In the genomic region with DNA sequence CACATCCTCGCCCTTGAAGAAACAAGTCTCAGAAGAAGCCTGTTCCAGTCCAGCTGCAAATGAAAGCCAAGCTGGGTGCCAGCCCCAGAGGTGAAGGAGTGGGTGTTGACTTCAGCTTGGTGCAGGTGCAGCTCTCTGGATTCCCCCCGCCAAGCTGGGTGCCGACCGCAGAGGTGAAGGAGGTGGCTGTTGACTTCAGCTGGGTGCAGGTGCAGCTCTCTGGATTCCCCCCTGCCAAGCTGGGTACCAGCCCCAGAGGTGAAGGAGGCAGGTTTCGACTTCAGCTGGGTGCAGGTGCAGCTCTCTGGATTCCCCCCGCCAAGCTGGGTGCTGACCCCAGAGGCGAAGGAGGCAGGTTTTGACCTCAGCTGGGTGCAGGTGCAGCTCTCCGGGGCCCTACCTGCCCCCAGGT, we compare ENCODE assay signal across 1 cellular context.
TF ChIP-seq lines count a peak whose summit lies in the region.

No MANE protein-coding gene starts in this region.

TF ChIP-seq in GM12878, 131 proteins besides CTCF, POLR2A, EP300 and RAD21 (continued from another document):
- TF ChIP-seq, protein P1, sequence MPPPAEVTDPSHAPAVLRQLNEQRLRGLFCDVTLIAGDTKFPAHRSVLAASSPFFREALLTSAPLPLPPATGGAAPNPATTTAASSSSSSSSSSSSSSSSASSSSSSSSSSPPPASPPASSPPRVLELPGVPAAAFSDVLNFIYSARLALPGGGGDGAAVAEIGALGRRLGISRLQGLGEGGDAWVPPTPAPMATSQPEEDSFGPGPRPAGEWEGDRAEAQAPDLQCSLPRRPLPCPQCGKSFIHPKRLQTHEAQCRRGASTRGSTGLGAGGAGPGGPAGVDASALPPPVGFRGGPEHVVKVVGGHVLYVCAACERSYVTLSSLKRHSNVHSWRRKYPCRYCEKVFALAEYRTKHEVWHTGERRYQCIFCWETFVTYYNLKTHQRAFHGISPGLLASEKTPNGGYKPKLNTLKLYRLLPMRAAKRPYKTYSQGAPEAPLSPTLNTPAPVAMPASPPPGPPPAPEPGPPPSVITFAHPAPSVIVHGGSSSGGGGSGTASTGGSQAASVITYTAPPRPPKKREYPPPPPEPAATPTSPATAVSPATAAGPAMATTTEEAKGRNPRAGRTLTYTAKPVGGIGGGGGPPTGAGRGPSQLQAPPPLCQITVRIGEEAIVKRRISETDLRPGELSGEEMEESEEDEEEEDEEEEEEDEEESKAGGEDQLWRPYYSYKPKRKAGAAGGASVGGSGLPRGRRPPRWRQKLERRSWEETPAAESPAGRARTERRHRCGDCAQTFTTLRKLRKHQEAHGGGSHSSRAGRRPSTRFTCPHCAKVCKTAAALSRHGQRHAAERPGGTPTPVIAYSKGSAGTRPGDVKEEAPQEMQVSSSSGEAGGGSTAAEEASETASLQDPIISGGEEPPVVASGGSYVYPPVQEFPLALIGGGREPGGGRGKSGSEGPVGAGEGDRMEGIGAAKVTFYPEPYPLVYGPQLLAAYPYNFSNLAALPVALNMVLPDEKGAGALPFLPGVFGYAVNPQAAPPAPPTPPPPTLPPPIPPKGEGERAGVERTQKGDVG (CRISPR knock-in tag; IDR thresholded peaks at IDR 0.05): no peak
- TF ChIP-seq TCF3 (IDR thresholded peaks at IDR 0.05; ENCODE audit: borderline replicate concordance, insufficient read depth, low read depth, low read length): peak; percentile 94
- no peak for TF ChIP-seq ZNF24 (IDR thresholded peaks at IDR 0.05)
- no peak for TF ChIP-seq ZNF384 (IDR thresholded peaks at IDR 0.05; ENCODE audit: borderline replicate concordance, low read depth, low read length)
- TF ChIP-seq, protein P2, sequence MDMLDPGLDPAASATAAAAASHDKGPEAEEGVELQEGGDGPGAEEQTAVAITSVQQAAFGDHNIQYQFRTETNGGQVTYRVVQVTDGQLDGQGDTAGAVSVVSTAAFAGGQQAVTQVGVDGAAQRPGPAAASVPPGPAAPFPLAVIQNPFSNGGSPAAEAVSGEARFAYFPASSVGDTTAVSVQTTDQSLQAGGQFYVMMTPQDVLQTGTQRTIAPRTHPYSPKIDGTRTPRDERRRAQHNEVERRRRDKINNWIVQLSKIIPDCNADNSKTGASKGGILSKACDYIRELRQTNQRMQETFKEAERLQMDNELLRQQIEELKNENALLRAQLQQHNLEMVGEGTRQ (IDR thresholded peaks at IDR 0.05; ENCODE audit: borderline replicate concordance, low read depth, low read length): no peak
- TF ChIP-seq RFX5 (IDR thresholded peaks at IDR 0.05; ENCODE audit: low read depth, low read length): no peak
- TF ChIP-seq NR2F1 (conservative IDR thresholded peaks at IDR 0.05): peak; percentile 57
- no peak for TF ChIP-seq FOS (IDR thresholded peaks at IDR 0.05; ENCODE audit: borderline replicate concordance, extremely low read depth, insufficient read length)
